Comparison of ENCODE assay signal across 8 cellular contexts in the genomic region with DNA sequence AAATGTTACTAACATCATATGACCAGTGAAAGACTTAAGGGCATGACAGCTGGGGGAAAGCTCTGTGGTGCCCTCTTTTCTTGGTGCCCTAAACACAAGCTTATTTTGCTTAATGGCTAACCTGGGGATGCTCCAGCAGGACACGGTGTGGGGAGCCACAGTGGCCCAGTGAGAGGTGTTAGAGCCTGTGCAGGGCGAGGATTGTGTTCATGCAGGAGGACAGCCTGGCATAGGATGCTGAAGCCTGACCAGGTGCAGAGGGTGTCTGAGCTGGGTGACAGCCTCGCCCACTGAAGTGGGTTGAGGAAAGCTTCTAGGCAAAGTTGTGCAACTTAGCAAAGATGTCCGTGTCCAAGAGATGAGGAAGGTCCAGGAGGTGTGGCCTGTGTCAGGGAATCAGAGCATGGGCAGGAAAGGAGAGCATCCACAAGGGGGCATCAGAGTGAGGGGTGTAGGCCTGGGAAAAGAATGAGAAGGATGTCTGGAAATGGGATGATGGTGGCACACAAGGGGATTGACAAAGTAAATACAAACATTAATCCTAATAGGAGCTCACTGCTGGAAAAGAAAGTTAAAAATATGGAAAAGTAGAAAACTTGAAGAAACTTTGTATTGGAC. TPM values are rescaled to one million over a fixed set of nuclear protein-coding genes. Genes with fewer than 3 reads are reported as not detected.
DNase-seq lines count a peak whose midpoint lies in the region; ATAC-seq and TF ChIP-seq lines count a peak whose summit lies in the region.

No MANE protein-coding gene starts in this region.

- TF ChIP-seq POLR2A in spleen (IDR thresholded peaks at IDR 0.05): no peak

- H3K27ac ChIP-seq in spleen: no peak overlapping the region

- POLR2A ChIA-PET in AG04449 (lab: Yijun Ruan, JAX): no interaction called here
- POLR2A ChIA-PET in GM10248 (lab: Yijun Ruan, JAX): no interaction called here

- ATAC-seq in HG02623 (IDR thresholded peaks at IDR 0.05; ENCODE audit: unreplicated experiment) (no peak), GM18520 (IDR thresholded peaks at IDR 0.05; ENCODE audit: unreplicated experiment) (no peak)

- H3K9me3 ChIP-seq in spleen: no peaks in the 10 kb centered on the region

- 56 to 72% (median 64%) methylated on average over 4 of the region's 4 CpGs for WGBS in spleen, 5 donors

- H3K4me3 ChIP-seq in AG04449 (ENCODE audit: low read depth, low read length) (no peak overlapping the region), spleen (no peak overlapping the region)

- DNase-seq in AG04449 (ENCODE audit: low read depth, low spot score): peak; percentile 7
- peak; percentile 22 for DNase-seq in GM10248 (ENCODE audit: extremely low spot score)
- peak; percentile 36 for DNase-seq in NCI-H460 (ENCODE audit: extremely low read depth, low read depth)
- DNase-seq in activated T-cell treated with anti-CD3 and anti-CD28 coated beads for 4 hours: peak; percentile 22
- DNase-seq in globus pallidus (ENCODE audit: low spot score): peak; percentile 11
- DNase-seq in spleen: no peak

- peak; percentile 65 for TF ChIP-seq CTCF in AG04449 (IDR thresholded peaks at IDR 0.05; ENCODE audit: insufficient read depth, low read length, missing control alignments)
- TF ChIP-seq CTCF in GM10248 (IDR thresholded peaks at IDR 0.05; ENCODE audit: control extremely low read depth, extremely low read depth, low read depth, missing control alignments): peak; percentile 46
- TF ChIP-seq CTCF in spleen (IDR thresholded peaks at IDR 0.05 in 8 of 11, conservative IDR thresholded peaks at IDR 0.05 in 3 of 11): peak; percentile 9 to 63 (median 52)

- intact Hi-C loops in spleen (cut with DNase I; ENCODE audit: low total_unique reads): no loop called here

- CTCF ChIA-PET in AG04449 (lab: Yijun Ruan, JAX) (interaction anchor here (0.5 to 6.0 kb wide), 16 partner anchors 11 to 284 kb away, joined by 3 to 68 read pairs (median 4); no protein-coding TSS in a partner anchor), GM10248 (lab: Yijun Ruan, JAX) (interaction anchor here (0.9 to 3.2 kb wide), 23 partner anchors 9 to 237 kb away, joined by 3 to 16 read pairs (median 5); no protein-coding TSS in a partner anchor)

- H3K4me1 ChIP-seq in spleen: no peaks in the 10 kb centered on the region

- no peaks in the 10 kb centered on the region for H3K27me3 ChIP-seq in spleen (replicated peaks in 1 of 7)

- no peaks in the 10 kb centered on the region for H3K36me3 ChIP-seq in spleen

RNA-seq across cellular contexts. Expression of gene SLC17A4, which starts 33.9 kb away (rescaled TPM):
- not detected in 2 replicates for total RNA-seq in NCI-H460 (2014; rRNA removed; shearing (Covaris generic))
- not detected in 2 replicates for polyA plus RNA-seq in NCI-H460 (2014; cell fraction: nucleus; rRNA removed)
- not detected for total RNA-seq in spleen
- polyA plus RNA-seq in spleen: not detected

RNA-seq across cellular contexts. Expression of gene SLC17A1, which starts 43.4 kb away (rescaled TPM):
- total RNA-seq in NCI-H460 (2014; rRNA removed; shearing (Covaris generic)): not detected in 2 replicates
- not detected in 2 replicates for polyA plus RNA-seq in NCI-H460 (2014; cell fraction: nucleus; rRNA removed)
- total RNA-seq in spleen: not detected
- polyA plus RNA-seq in spleen: not detected
